Comparison of ENCODE assay signal across 17 cellular contexts in genomic region chr9:128713941-128714573, GRCh38. TPM values are rescaled to one million over a fixed set of nuclear protein-coding genes. Genes with fewer than 3 reads are reported as not detected.
DNase-seq lines count a peak whose midpoint lies in the region; ATAC-seq and TF ChIP-seq lines count a peak whose summit lies in the region.
"Had no signal": no experiment of that assay in that cellular context is flagged by ENCODE, and none has a peak within 500 bp of the region (broad histone marks: within the 10 kb centered on the region; RNA-seq: fewer than 3 reads in every experiment).

No MANE protein-coding gene starts in this region.

- no peak for TF ChIP-seq CTCF in brain microvascular endothelial cell (IDR thresholded peaks at IDR 0.05; ENCODE audit: low read depth, low read length, missing control alignments)

- no peak overlapping the region for H3K4me3 Mint-ChIP-seq in activated naive CD4-positive, alpha-beta T cell treated with anti-CD3 and anti-CD28 coated beads, Interleukin-2, amount 10 ng/mL, durations not matched to agents 7 days and 5 days
- H3K4me3 Mint-ChIP-seq: CD8-positive, alpha-beta memory T cell had no signal

- intact Hi-C loops in sciatic nerve (cut with DNase I), result no loop called here

- no peak overlapping the region for H3K4me3 ChIP-seq in H7 (ENCODE audit: insufficient read depth, low read depth, low read length)
- H3K4me3 ChIP-seq in brain microvascular endothelial cell (ENCODE audit: low read depth, low read length), result no peak overlapping the region

- H3K27me3 ChIP-seq in H7 (ENCODE audit: control insufficient read depth, insufficient read depth, low read length), result no peaks in the 10 kb centered on the region
- no peaks in the 10 kb centered on the region for H3K27me3 ChIP-seq in brain microvascular endothelial cell (replicated peaks)
- H3K27me3 ChIP-seq: BE2C had no signal

- no peaks in the 10 kb centered on the region for H3K9me3 Mint-ChIP-seq in activated naive CD4-positive, alpha-beta T cell treated with anti-CD3 and anti-CD28 coated beads, Interleukin-2, amount 10 ng/mL, durations not matched to agents 7 days and 5 days
- H3K9me3 Mint-ChIP-seq: CD8-positive, alpha-beta memory T cell had no signal

- H3K27me3 Mint-ChIP-seq in activated naive CD4-positive, alpha-beta T cell treated with anti-CD3 and anti-CD28 coated beads, Interleukin-2, amount 10 ng/mL, durations not matched to agents 7 days and 5 days, result no peaks in the 10 kb centered on the region
- H3K27me3 Mint-ChIP-seq: CD8-positive, alpha-beta memory T cell had no signal

- H3K36me3 Mint-ChIP-seq in activated naive CD4-positive, alpha-beta T cell treated with anti-CD3 and anti-CD28 coated beads, Interleukin-2, amount 10 ng/mL, durations not matched to agents 7 days and 5 days, result no peaks in the 10 kb centered on the region

- CTCF ChIA-PET in activated naive CD4-positive, alpha-beta T cell treated with anti-CD3 and anti-CD28 coated beads, Interleukin-2, amount 10 ng/mL, durations not matched to agents 7 days and 5 days (lab: Charles Lee), result interaction anchor here (0.5 kb wide), 1 partner anchor 823 kb away, joined by 4 read pairs; no protein-coding TSS in a partner anchor

- H3K4me1 Mint-ChIP-seq in activated naive CD4-positive, alpha-beta T cell treated with anti-CD3 and anti-CD28 coated beads, Interleukin-2, amount 10 ng/mL, durations not matched to agents 7 days and 5 days, result no peaks in the 10 kb centered on the region
- H3K4me1 Mint-ChIP-seq: CD8-positive, alpha-beta memory T cell had no signal

- no peak overlapping the region for H3K27ac Mint-ChIP-seq in activated naive CD4-positive, alpha-beta T cell treated with anti-CD3 and anti-CD28 coated beads, Interleukin-2, amount 10 ng/mL, durations not matched to agents 7 days and 5 days
- H3K27ac Mint-ChIP-seq: CD8-positive, alpha-beta memory T cell had no signal

- H3K36me3 ChIP-seq in H7 (replicated peaks; ENCODE audit: control insufficient read depth, insufficient read depth, low read length) (peaks cover 7% of the 10 kb centered on the region), brain microvascular endothelial cell (replicated peaks) (no peaks in the 10 kb centered on the region)
- H3K36me3 ChIP-seq: BE2C had no signal

- H3K27ac ChIP-seq in brain microvascular endothelial cell, result no peak overlapping the region
- H3K27ac ChIP-seq: 22Rv1 had no signal

- DNase-seq in activated naive CD4-positive, alpha-beta T cell treated with anti-CD3 and anti-CD28 coated beads, Interleukin-2, amount 10 ng/mL, durations not matched to agents 7 days and 5 days, result peak; percentile 14
- DNase-seq in activated naive CD4-positive, alpha-beta T cell treated with anti-CD3 and anti-CD28 coated beads, Interleukin-2, amount 50 U/mL, for 16 hours, result no peak
- DNase-seq in H7, result peak; percentile 32
- peak; percentile 37 for DNase-seq in islet precursor cell
- DNase-seq in sciatic nerve (ENCODE audit: low spot score), result peak; percentile 39
- DNase-seq in NCI-H2029 (lab: John Stamatoyannopoulos, UW), result no peak
- DNase-seq in brain microvascular endothelial cell, result no peak
- no peak for DNase-seq in C1 segment of cervical spinal cord (lab: John Stamatoyannopoulos, UW)
- DNase-seq: DMS79 treated with DMSO at 0.1 percent for 48 hours, NCI-H1417 treated with DMSO at 0.1 percent for 48 hours, NCI-H1930, NCI-H2171, NCI-H748 treated with DMSO at 0.1 percent for 48 hours, RPMI8226 had no signal

- in situ Hi-C loops in brain microvascular endothelial cell (cut with HindIII; ENCODE audit: low pct_ligation_motif_present, low sequenced_read_pairs), result no loop called here

- no peak for ATAC-seq in sciatic nerve

RNA-seq across cellular contexts. Expression of gene ZDHHC12, which starts 9.9 kb away (rescaled TPM):
- total RNA-seq in H7 (2014; rRNA removed; shearing (Covaris generic)), result 66.5 and 76.6 TPM in 2 replicates
- total RNA-seq in sciatic nerve, result 7.4 TPM

RNA-seq across cellular contexts. Expression of gene PKN3, which starts 11.8 kb away (rescaled TPM):
- 29.4 and 35.0 TPM in 2 replicates for total RNA-seq in H7 (2014; rRNA removed; shearing (Covaris generic))
- 9.9 TPM for total RNA-seq in sciatic nerve

RNA-seq across cellular contexts. Expression of gene SET, which starts 25.0 kb away (rescaled TPM):
- total RNA-seq in H7 (2014; rRNA removed; shearing (Covaris generic)), result 798 and 1,235 TPM in 2 replicates
- total RNA-seq in sciatic nerve, result 222 TPM

RNA-seq across cellular contexts. Expression of gene DYNC2I2, which starts 57.4 kb away (rescaled TPM):
- 82.3 and 113 TPM in 2 replicates for total RNA-seq in H7 (2014; rRNA removed; shearing (Covaris generic))
- total RNA-seq in sciatic nerve, result 28.4 TPM

RNA-seq across cellular contexts. Expression of gene ZER1, which starts 57.7 kb away (rescaled TPM):
- total RNA-seq in H7 (2014; rRNA removed; shearing (Covaris generic)), result 19.6 and 31.1 TPM in 2 replicates
- 40.6 TPM for total RNA-seq in sciatic nerve

Comparison
In these comparisons a context has a peak if more than half of its experiments do, and no peak if none do; other contexts are left out.
1. DNase-seq: peak in activated naive CD4-positive, alpha-beta T cell treated with anti-CD3 and anti-CD28 coated beads, Interleukin-2, amount 10 ng/mL, durations not matched to agents 7 days and 5 days (single experiment), H7 (single experiment), islet precursor cell (single experiment) and sciatic nerve (single experiment); none in activated naive CD4-positive, alpha-beta T cell treated with anti-CD3 and anti-CD28 coated beads, Interleukin-2, amount 50 U/mL, for 16 hours (single experiment), NCI-H2029 (single experiment), brain microvascular endothelial cell (single experiment) and C1 segment of cervical spinal cord (0 of 14).